ENCODE assay signal across 9 cellular contexts in the genomic region with DNA sequence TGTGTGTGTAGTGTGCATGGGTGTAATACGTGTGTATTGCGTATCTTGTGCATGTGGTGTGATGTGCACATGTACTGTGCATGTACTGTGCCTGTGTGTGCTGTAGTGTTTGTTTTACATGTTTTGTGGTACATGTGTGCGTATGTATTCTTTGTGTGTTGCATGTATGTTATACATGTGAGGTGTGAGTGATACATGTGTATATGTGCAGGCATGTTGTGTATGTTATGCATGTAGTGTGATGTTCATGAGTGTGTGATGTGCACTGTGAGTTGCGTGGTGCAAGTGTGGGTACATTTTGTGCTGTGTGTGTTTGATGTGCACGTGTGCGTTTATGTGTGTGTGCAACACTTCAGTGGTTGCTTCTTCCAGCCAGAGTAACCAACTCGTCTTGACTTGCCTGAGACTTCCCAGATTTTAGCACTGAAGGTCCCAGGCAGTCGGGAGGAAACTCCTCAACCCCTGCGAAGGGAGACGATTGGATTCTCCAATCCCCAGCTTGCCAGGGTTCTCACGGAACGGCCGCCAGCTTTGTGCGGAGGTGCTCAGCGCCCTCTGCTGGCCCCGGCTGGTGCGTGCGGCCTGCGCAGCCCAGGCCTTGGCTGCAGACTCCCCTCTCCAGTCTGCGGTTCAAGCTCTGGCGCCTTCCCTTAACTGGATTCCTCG. TPM values are rescaled to one million over a fixed set of nuclear protein-coding genes. Genes with fewer than 3 reads are reported as not detected.
A peak's percentile ranks its signal among the peaks of the same experiment; 100 is the strongest.
DNase-seq lines count a peak whose midpoint lies in the region; ATAC-seq and TF ChIP-seq lines count a peak whose summit lies in the region.
"Had no signal": no experiment of that assay in that cellular context is flagged by ENCODE, and none has a peak within 500 bp of the region (broad histone marks: within the 10 kb centered on the region; RNA-seq: fewer than 3 reads in every experiment).

No MANE protein-coding gene starts in this region.

- CTCF ChIA-PET in CD8-positive, alpha-beta T cell (lab: Charles Lee), result interaction anchor here (0.7 to 1.6 kb wide), 9 partner anchors 11 to 962 kb away, joined by 3 to 9 read pairs (median 3); no protein-coding TSS in a partner anchor
- CTCF ChIA-PET in PC-9 (lab: Charles Lee), result interaction anchor here (0.5 to 2.1 kb wide), 5 partner anchors 70 to 168 kb away, joined by 3 to 10 read pairs (median 3); no protein-coding TSS in a partner anchor

- no peaks in the 10 kb centered on the region for H3K36me3 Mint-ChIP-seq in CD8-positive, alpha-beta T cell
- H3K36me3 Mint-ChIP-seq in activated naive CD8-positive, alpha-beta T cell treated with anti-CD3 and anti-CD28 coated beads, Interleukin-2, amount 10 ng/mL, durations not matched to agents 7 days and 5 days, result no peaks in the 10 kb centered on the region
- H3K36me3 Mint-ChIP-seq: IgD-negative memory B cell had no signal

- H3K27ac Mint-ChIP-seq in CD8-positive, alpha-beta T cell, result no peak overlapping the region
- H3K27ac Mint-ChIP-seq in activated naive CD8-positive, alpha-beta T cell treated with anti-CD3 and anti-CD28 coated beads, Interleukin-2, amount 10 ng/mL, durations not matched to agents 7 days and 5 days, result no peak overlapping the region

- H3K36me3 ChIP-seq in CD8-positive, alpha-beta T cell (ENCODE audit: insufficient read depth, low read length), result no peaks in the 10 kb centered on the region
- H3K36me3 ChIP-seq in PC-9 (ENCODE audit: low read depth) (no peaks in the 10 kb centered on the region), left ventricle myocardium inferior (no peaks in the 10 kb centered on the region), sigmoid colon (no peaks in the 10 kb centered on the region)

- H3K4me3 ChIP-seq in CD8-positive, alpha-beta T cell (ENCODE audit: low read depth, low read length), result no peak overlapping the region
- H3K4me3 ChIP-seq in PC-9 (no peak overlapping the region), left ventricle myocardium inferior (peak overlapping the region; percentile 64), sigmoid colon (peak overlapping the region; percentile 23 to 40 (median 36))

- H3K4me2 ChIP-seq in PC-9, result peak overlapping the region; percentile 49

- intact Hi-C loops in CD8-positive, alpha-beta T cell (cut with DNase I, micrococcal nuclease), result loop anchor here (1.0 to 5.0 kb wide), 3 partner anchors 363 to 976 kb away; no protein-coding TSS in a partner anchor
- intact Hi-C loops in PC-9 (cut with micrococcal nuclease; ENCODE audit: unreplicated experiment), result loop anchor here (1.0 to 10.0 kb wide), 4 partner anchors 69 to 363 kb away; no protein-coding TSS in a partner anchor
- intact Hi-C loops in left ventricle myocardium inferior (cut with micrococcal nuclease), result loop anchor here (2.0 kb wide), 1 partner anchor 127 kb away; no protein-coding TSS in a partner anchor
- intact Hi-C loops in sigmoid colon (cut with DNase I), result loop anchor here (1.0 to 10.0 kb wide), 4 partner anchors 69 to 543 kb away; no protein-coding TSS in a partner anchor

- H3K27me3 Mint-ChIP-seq in CD8-positive, alpha-beta T cell (ENCODE audit: low read depth), result peaks cover 18% of the 10 kb centered on the region
- no peaks in the 10 kb centered on the region for H3K27me3 Mint-ChIP-seq in activated naive CD8-positive, alpha-beta T cell treated with anti-CD3 and anti-CD28 coated beads, Interleukin-2, amount 10 ng/mL, durations not matched to agents 7 days and 5 days

- POLR2A ChIA-PET in CD8-positive, alpha-beta T cell (lab: Charles Lee), result no interaction called here
- POLR2A ChIA-PET in PC-9 (lab: Charles Lee; ENCODE audit: unreplicated experiment), result no interaction called here
- POLR2A ChIA-PET in activated naive CD8-positive, alpha-beta T cell treated with anti-CD3 and anti-CD28 coated beads, Interleukin-2, amount 10 ng/mL, durations not matched to agents 7 days and 5 days (lab: Charles Lee), result no interaction called here

- TF ChIP-seq POLR2A in sigmoid colon (IDR thresholded peaks at IDR 0.05), result no peak

- H3K4me1 Mint-ChIP-seq in CD8-positive, alpha-beta T cell (ENCODE audit: low read depth), result peaks cover 3% of the 10 kb centered on the region
- peaks cover 2% of the 10 kb centered on the region for H3K4me1 Mint-ChIP-seq in activated naive CD8-positive, alpha-beta T cell treated with anti-CD3 and anti-CD28 coated beads, Interleukin-2, amount 10 ng/mL, durations not matched to agents 7 days and 5 days

- no peak overlapping the region for H2AFZ ChIP-seq in PC-9

- no peaks in the 10 kb centered on the region for H3K4me1 ChIP-seq in CD8-positive, alpha-beta T cell (ENCODE audit: insufficient read depth, low read length)
- H3K4me1 ChIP-seq in PC-9 (replicated peaks; ENCODE audit: insufficient read depth) (no peaks in the 10 kb centered on the region), left ventricle myocardium inferior (peaks cover 41% of the 10 kb centered on the region), sigmoid colon (peaks cover 0 to 31% (median 27%) of the 10 kb centered on the region in 4 donors)

- peak; percentile 62 for ATAC-seq in CD8-positive, alpha-beta T cell
- ATAC-seq in GM21825 (IDR thresholded peaks at IDR 0.05; ENCODE audit: unreplicated experiment), result peak; percentile 69
- peak; percentile 79 for ATAC-seq in activated naive CD8-positive, alpha-beta T cell treated with anti-CD3 and anti-CD28 coated beads, Interleukin-2, amount 10 ng/mL, durations not matched to agents 7 days and 5 days (ENCODE audit: low read depth)

- H3K79me2 ChIP-seq in PC-9 (ENCODE audit: low read depth), result no peaks in the 10 kb centered on the region

- H3K4me3 Mint-ChIP-seq in CD8-positive, alpha-beta T cell, result no peak overlapping the region
- H3K4me3 Mint-ChIP-seq in activated naive CD8-positive, alpha-beta T cell treated with anti-CD3 and anti-CD28 coated beads, Interleukin-2, amount 10 ng/mL, durations not matched to agents 7 days and 5 days, result no peak overlapping the region
- H3K4me3 Mint-ChIP-seq: IgD-negative memory B cell had no signal

- TF ChIP-seq EP300 in sigmoid colon (IDR thresholded peaks at IDR 0.05), result no peak

- DNase-seq in CD8-positive, alpha-beta T cell, result peak; percentile 12 to 67 (median 38)
- DNase-seq in PC-9 (peak in 1 of 2 experiments; percentile 67), left ventricle myocardium inferior (peak; percentile 83), sigmoid colon (peak; percentile 91), NCI-H1930 (lab: John Stamatoyannopoulos, UW) (no peak), NCI-H524 (lab: John Stamatoyannopoulos, UW) (no peak)
- DNase-seq in activated naive CD8-positive, alpha-beta T cell treated with anti-CD3 and anti-CD28 coated beads, Interleukin-2, amount 10 ng/mL, durations not matched to agents 7 days and 5 days, result peak; percentile 79

- no peaks in the 10 kb centered on the region for H4K20me1 ChIP-seq in PC-9 (ENCODE audit: insufficient read depth)

- H3K27ac ChIP-seq in CD8-positive, alpha-beta T cell (ENCODE audit: low read depth, low read length), result no peak overlapping the region
- no peak overlapping the region for H3K27ac ChIP-seq in PC-9
- peak overlapping the region; percentile 77 for H3K27ac ChIP-seq in left ventricle myocardium inferior (replicated peaks)
- peak overlapping the region in 1 of 4 donors; percentile 39 for H3K27ac ChIP-seq in sigmoid colon

- no TSS peak for BruUV-seq in PC-9 (replicated peaks; lab: Mats Ljungman, UMichigan)

- H3F3A ChIP-seq in PC-9 (ENCODE audit: insufficient read depth, low read depth), result no peaks in the 10 kb centered on the region

- 19 to 26% methylated on average over 22 of the region's 22 CpGs for WGBS in sigmoid colon, 2 donors

- peak; percentile 73 for TF ChIP-seq CTCF in CD8-positive, alpha-beta T cell (IDR thresholded peaks at IDR 0.05)
- TF ChIP-seq CTCF in PC-9 (conservative IDR thresholded peaks at IDR 0.05) (peak; percentile 95), left ventricle myocardium inferior (IDR thresholded peaks at IDR 0.05; ENCODE audit: borderline replicate concordance) (peak; percentile 99), sigmoid colon (IDR thresholded peaks at IDR 0.05) (peak; percentile 72 to 97 (median 92))

- no peaks in the 10 kb centered on the region for H3K9me2 ChIP-seq in PC-9 (ENCODE audit: insufficient read depth)

- H3K27me3 ChIP-seq in CD8-positive, alpha-beta T cell (ENCODE audit: insufficient read depth, low read length), result no peaks in the 10 kb centered on the region
- H3K27me3 ChIP-seq in PC-9 (ENCODE audit: insufficient read depth, low read depth) (peaks cover 18% of the 10 kb centered on the region; the same call in 1 of the 2 replicates), left ventricle myocardium inferior (ENCODE audit: low read depth) (peaks cover 4% of the 10 kb centered on the region), sigmoid colon (no peaks in the 10 kb centered on the region)

- no peaks in the 10 kb centered on the region for H3K9me3 ChIP-seq in CD8-positive, alpha-beta T cell (ENCODE audit: low read length)
- no peaks in the 10 kb centered on the region for H3K9me3 ChIP-seq in PC-9 (ENCODE audit: insufficient read depth, low read depth)
- H3K9me3 ChIP-seq in left ventricle myocardium inferior (replicated peaks), result no peaks in the 10 kb centered on the region
- no peaks in the 10 kb centered on the region for H3K9me3 ChIP-seq in sigmoid colon

- no peaks in the 10 kb centered on the region for H3K9me3 Mint-ChIP-seq in CD8-positive, alpha-beta T cell
- H3K9me3 Mint-ChIP-seq in activated naive CD8-positive, alpha-beta T cell treated with anti-CD3 and anti-CD28 coated beads, Interleukin-2, amount 10 ng/mL, durations not matched to agents 7 days and 5 days, result no peaks in the 10 kb centered on the region
- H3K9me3 Mint-ChIP-seq: IgD-negative memory B cell had no signal

RNA-seq across cellular contexts. Expression of a gene that starts 3.6 kb away (rescaled TPM):
- not detected for total RNA-seq in CD8-positive, alpha-beta T cell
- total RNA-seq in PC-9 (2021) (not detected in 2 replicates), left ventricle myocardium inferior (6.6 TPM), sigmoid colon (100 to 1,000 TPM in 1 of 4 donors, 10 to 100 TPM in 3; 21.7 to 211 (median 81.9) TPM)
- not detected for total RNA-seq in activated naive CD8-positive, alpha-beta T cell treated with anti-CD3 and anti-CD28 coated beads, Interleukin-2, amount 10 ng/mL, durations not matched to agents 7 days and 5 days
- polyA plus RNA-seq in sigmoid colon, result 10 to 100 TPM in 1 of 3 donors, 1 to 10 TPM in 2; 1.2 to 36.6 (median 8.4) TPM
- polyA plus RNA-seq: IgD-negative memory B cell had no signal

Comparison
In these comparisons a context has a peak if more than half of its experiments do, and no peak if none do; other contexts are left out.
1. DNase-seq: peak in CD8-positive, alpha-beta T cell (7 of 7), activated naive CD8-positive, alpha-beta T cell treated with anti-CD3 and anti-CD28 coated beads, Interleukin-2, amount 10 ng/mL, durations not matched to agents 7 days and 5 days (single experiment), left ventricle myocardium inferior (single experiment) and sigmoid colon (single experiment); none in NCI-H1930 (0 of 2) and NCI-H524 (0 of 2).
2. H3K4me3 ChIP-seq: peak in left ventricle myocardium inferior (single experiment) and sigmoid colon (4 of 4); none in CD8-positive, alpha-beta T cell (single experiment) and PC-9 (single experiment).
3. Peak in every context shown above with its lines, with median percentiles within 50 percentile points of each other: ATAC-seq and CTCF ChIP-seq.